1 cellular context compared by ENCODE assay signal in genomic region chr17:45948881-45949624, GRCh38.
TF ChIP-seq lines count a peak whose summit lies in the region.

No MANE protein-coding gene starts in this region.

TF ChIP-seq in HepG2, 621 proteins besides CTCF, POLR2A, EP300 and RAD21 (continued from another document and continues in another):
- no peak for TF ChIP-seq SP4 (CRISPR knock-in tag; IDR thresholded peaks at IDR 0.05)
- no peak for TF ChIP-seq SNRNP70 (IDR thresholded peaks at IDR 0.05; ENCODE audit: low read depth, low read length)
- no peak for TF ChIP-seq HHEX (CRISPR knock-in tag; IDR thresholded peaks at IDR 0.05)
- TF ChIP-seq MXD3 (CRISPR knock-in tag; IDR thresholded peaks at IDR 0.05): peak; percentile 83; the same call in 1 of the 2 replicates
- TF ChIP-seq FOXC1 (CRISPR knock-in tag; IDR thresholded peaks at IDR 0.05; ENCODE audit: borderline replicate concordance): peak; percentile 59; the same call in 1 of the 2 replicates
- 0 out of 2 replicates have a peak, but pooled peaks have one; percentile 13 for TF ChIP-seq HMG20A (CRISPR knock-in tag; IDR thresholded peaks at IDR 0.05; ENCODE audit: borderline replicate concordance)
- no peak for TF ChIP-seq ZNF253 (CRISPR knock-in tag; IDR thresholded peaks at IDR 0.05; ENCODE audit: borderline replicate concordance)
- TF ChIP-seq ZNF737 (CRISPR knock-in tag; IDR thresholded peaks at IDR 0.05; ENCODE audit: borderline replicate concordance): no peak
- no peak for TF ChIP-seq STAT5B (CRISPR knock-in tag; IDR thresholded peaks at IDR 0.05)
- TF ChIP-seq ZSCAN9 (CRISPR knock-in tag; IDR thresholded peaks at IDR 0.05; ENCODE audit: borderline replicate concordance): peak; percentile 54; the same call in 1 of the 2 replicates
- no peak for TF ChIP-seq MEIS2 (CRISPR knock-in tag; IDR thresholded peaks at IDR 0.05)
- TF ChIP-seq SMAD9 (CRISPR knock-in tag; IDR thresholded peaks at IDR 0.05): no peak
- no peak for TF ChIP-seq GFI1 (CRISPR knock-in tag; IDR thresholded peaks at IDR 0.05; ENCODE audit: borderline replicate concordance)
- no peak for TF ChIP-seq POLR2AphosphoS5 (IDR thresholded peaks at IDR 0.05; ENCODE audit: low read depth, low read length)
- 0 out of 2 replicates have a peak, but pooled peaks have one; percentile 62 for TF ChIP-seq CAMTA2 (CRISPR knock-in tag; IDR thresholded peaks at IDR 0.05; ENCODE audit: borderline replicate concordance)
- no peak for TF ChIP-seq MTF1 (CRISPR knock-in tag; IDR thresholded peaks at IDR 0.05)
- peak; percentile 80; the same call in 1 of the 2 replicates for TF ChIP-seq ZNF792 (CRISPR knock-in tag; IDR thresholded peaks at IDR 0.05)
- TF ChIP-seq KDM4B (CRISPR knock-in tag; IDR thresholded peaks at IDR 0.05): 0 out of 2 replicates have a peak, but pooled peaks have one; percentile 33
- TF ChIP-seq HNRNPL (IDR thresholded peaks at IDR 0.05; ENCODE audit: low read depth, low read length): no peak
- TF ChIP-seq NFIC (IDR thresholded peaks at IDR 0.05; ENCODE audit: low read length): no peak
- TF ChIP-seq TP53 (CRISPR knock-in tag; conservative IDR thresholded peaks at IDR 0.05): no peak
- TF ChIP-seq POLR2G (IDR thresholded peaks at IDR 0.05; ENCODE audit: low read depth, low read length): peak; percentile 42; the same call in 1 of the 2 replicates
- peak; percentile 75 for TF ChIP-seq YY1 (IDR thresholded peaks at IDR 0.05; ENCODE audit: insufficient read depth, insufficient replicate concordance, low read depth, low read length)
- no peak for TF ChIP-seq RFX3 (CRISPR knock-in tag; IDR thresholded peaks at IDR 0.05)
- no peak for TF ChIP-seq ZNF329 (CRISPR knock-in tag; IDR thresholded peaks at IDR 0.05; ENCODE audit: low read depth)
- TF ChIP-seq CEBPG (CRISPR knock-in tag; IDR thresholded peaks at IDR 0.05): peak; percentile 48
- TF ChIP-seq YEATS4 (CRISPR knock-in tag; IDR thresholded peaks at IDR 0.05; ENCODE audit: borderline replicate concordance): peak; percentile 82
- peak; percentile 52; the same call in 1 of the 2 replicates for TF ChIP-seq HMG20B (CRISPR knock-in tag; conservative IDR thresholded peaks at IDR 0.05)
- TF ChIP-seq TCF7L2 (IDR thresholded peaks at IDR 0.05; ENCODE audit: low read depth, low read length): no peak
- no peak; the same call in 1 of the 2 replicates for TF ChIP-seq HOMEZ (CRISPR knock-in tag; IDR thresholded peaks at IDR 0.05; ENCODE audit: low read depth)
- TF ChIP-seq FOXA1 (IDR thresholded peaks at IDR 0.05): no peak
- peak; percentile 34; the same call in 1 of the 2 replicates for TF ChIP-seq FOXA1 (CRISPR knock-in tag; IDR thresholded peaks at IDR 0.05)
- TF ChIP-seq AKAP8 (CRISPR knock-in tag; IDR thresholded peaks at IDR 0.05): 0 out of 2 replicates have a peak, but pooled peaks have one; percentile 54
- TF ChIP-seq ZNF740 (CRISPR knock-in tag; IDR thresholded peaks at IDR 0.05): no peak
- peak; percentile 64; the same call in 1 of the 2 replicates for TF ChIP-seq RNF2 (conservative IDR thresholded peaks at IDR 0.05; ENCODE audit: low read depth)
- peak; percentile 51; the same call in 1 of the 2 replicates for TF ChIP-seq ZFP36L1 (CRISPR knock-in tag; IDR thresholded peaks at IDR 0.05)
- TF ChIP-seq SIX1 (CRISPR knock-in tag; IDR thresholded peaks at IDR 0.05; ENCODE audit: borderline replicate concordance): peak; percentile 29; the same call in 1 of the 2 replicates
- 0 out of 2 replicates have a peak, but pooled peaks have one; percentile 59 for TF ChIP-seq MXD1 (CRISPR knock-in tag; IDR thresholded peaks at IDR 0.05)
- TF ChIP-seq POGK (CRISPR knock-in tag; conservative IDR thresholded peaks at IDR 0.05): no peak
- peak; percentile 60; the same call in 1 of the 2 replicates for TF ChIP-seq ZKSCAN8 (CRISPR knock-in tag; IDR thresholded peaks at IDR 0.05; ENCODE audit: borderline replicate concordance)
- TF ChIP-seq THAP8 (CRISPR knock-in tag; IDR thresholded peaks at IDR 0.05; ENCODE audit: borderline replicate concordance): no peak
- TF ChIP-seq ZNF83 (CRISPR knock-in tag; IDR thresholded peaks at IDR 0.05; ENCODE audit: borderline replicate concordance): no peak
- TF ChIP-seq PITX1 (CRISPR knock-in tag; IDR thresholded peaks at IDR 0.05): peak; percentile 46
- no peak for TF ChIP-seq GATA4 (IDR thresholded peaks at IDR 0.05; ENCODE audit: borderline replicate concordance, low read depth)
- TF ChIP-seq ONECUT2 (CRISPR knock-in tag; IDR thresholded peaks at IDR 0.05): no peak
- TF ChIP-seq ZNF350 (CRISPR knock-in tag; IDR thresholded peaks at IDR 0.05; ENCODE audit: borderline replicate concordance, low read depth): peak; percentile 71; the same call in 1 of the 2 replicates
- no peak for TF ChIP-seq SRY (CRISPR knock-in tag; IDR thresholded peaks at IDR 0.05)
- TF ChIP-seq MXD4 (CRISPR knock-in tag; IDR thresholded peaks at IDR 0.05): peak; percentile 45; the same call in 1 of the 2 replicates
- TF ChIP-seq RNF219 (CRISPR knock-in tag; IDR thresholded peaks at IDR 0.05): no peak
- peak; percentile 78 for TF ChIP-seq POGZ (CRISPR knock-in tag; IDR thresholded peaks at IDR 0.05)
- peak; percentile 68; the same call in 1 of the 2 replicates for TF ChIP-seq DMAP1 (CRISPR knock-in tag; IDR thresholded peaks at IDR 0.05)
- peak; percentile 40; the same call in 1 of the 2 replicates for TF ChIP-seq THAP9 (CRISPR knock-in tag; IDR thresholded peaks at IDR 0.05; ENCODE audit: borderline replicate concordance)
- TF ChIP-seq NCOR1 (IDR thresholded peaks at IDR 0.05; ENCODE audit: borderline replicate concordance, low read length): no peak
- no peak; the same call in 1 of the 2 replicates for TF ChIP-seq RFXAP (CRISPR knock-in tag; IDR thresholded peaks at IDR 0.05; ENCODE audit: borderline replicate concordance)
- TF ChIP-seq RXRA (CRISPR knock-in tag; IDR thresholded peaks at IDR 0.05): peak; percentile 72
- TF ChIP-seq ZFP36 (IDR thresholded peaks at IDR 0.05; ENCODE audit: borderline replicate concordance, low read depth, low read length, partially characterized antibody): no peak
- TF ChIP-seq ARID5B (CRISPR knock-in tag; IDR thresholded peaks at IDR 0.05): peak; percentile 82
- TF ChIP-seq ELF3 (CRISPR knock-in tag; IDR thresholded peaks at IDR 0.05): peak; percentile 39; the same call in 1 of the 2 replicates
- TF ChIP-seq ZBTB38 (CRISPR knock-in tag; IDR thresholded peaks at IDR 0.05): peak; percentile 80
- no peak for TF ChIP-seq ZNF121 (CRISPR knock-in tag; IDR thresholded peaks at IDR 0.05)
